13 cellular contexts compared by ENCODE assay signal in the genomic region with DNA sequence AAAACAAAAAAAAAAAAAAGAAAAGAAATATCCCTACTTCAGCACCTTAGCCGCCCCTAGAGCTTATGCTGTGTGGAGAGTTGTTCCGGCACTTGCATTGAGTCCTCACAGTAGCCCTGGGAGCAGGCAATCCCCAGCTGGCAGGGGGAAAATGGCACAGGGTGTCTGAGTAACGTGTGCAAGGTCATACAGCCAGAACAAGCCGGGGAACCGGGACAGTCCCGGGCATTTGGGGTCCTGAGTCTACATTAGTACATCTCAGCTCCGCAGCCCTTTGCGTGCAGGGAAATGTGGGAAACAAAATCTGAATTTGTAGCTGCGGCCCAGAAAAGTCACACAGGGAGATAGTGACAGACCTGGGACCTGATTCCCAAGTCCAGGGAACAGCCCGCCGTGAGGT. TPM values are rescaled to one million over a fixed set of nuclear protein-coding genes. Genes with fewer than 3 reads are reported as not detected.
DNase-seq lines count a peak whose midpoint lies in the region; ATAC-seq, FAIRE-seq and TF ChIP-seq lines count a peak whose summit lies in the region.
"Had no signal": no experiment of that assay in that cellular context is flagged by ENCODE, and none has a peak within 500 bp of the region (broad histone marks: within the 10 kb centered on the region; RNA-seq: fewer than 3 reads in every experiment).

No MANE protein-coding gene starts in this region.

- no peak for TF ChIP-seq POLR2A in heart left ventricle (IDR thresholded peaks at IDR 0.05)

- H3K4me1 ChIP-seq in heart left ventricle = peaks cover 0 to 45% (median 35%) of the 10 kb centered on the region in 12 donors
- peaks cover 10% of the 10 kb centered on the region for H3K4me1 ChIP-seq in astrocyte (ENCODE audit: insufficient read depth, low read length)
- peaks cover 43% of the 10 kb centered on the region for H3K4me1 ChIP-seq in mucosa of stomach (ENCODE audit: control insufficient read depth, insufficient read depth, low read length)
- peaks cover 3% of the 10 kb centered on the region for H3K4me1 ChIP-seq in urinary bladder (ENCODE audit: insufficient read depth)

- peaks cover 36% of the 10 kb centered on the region for H3K79me2 ChIP-seq in astrocyte (ENCODE audit: insufficient read depth, low read length)

- 71 to 77% (median 72%) methylated on average over 11 of the region's 11 CpGs for WGBS in heart left ventricle, 4 donors
- WGBS in urinary bladder = 88% methylated on average over 11 of the region's 11 CpGs

- no peak overlapping the region for H3K4me3 Mint-ChIP-seq in astrocyte (ENCODE audit: unreplicated experiment)

- no peak for ATAC-seq in heart left ventricle
- no peak for ATAC-seq in left cardiac atrium
- ATAC-seq in GM18498 (IDR thresholded peaks at IDR 0.05; ENCODE audit: unreplicated experiment) = no peak

- intact Hi-C loops in heart left ventricle (cut with DNase I) (loop anchor here in 4 of 10 donors (10.0 kb wide), 2 partner anchors 152 to 162 kb away; a partner anchor contains a TSS), left cardiac atrium (cut with DNase I) (loop anchor here in 1 of 2 donors (10.0 kb wide), 1 partner anchor 122 kb away; a partner anchor contains a TSS)

- H3K9me3 ChIP-seq in heart left ventricle (no peaks in the 10 kb centered on the region), astrocyte (ENCODE audit: insufficient read depth, low read depth, low read length) (no peaks in the 10 kb centered on the region), mucosa of stomach (ENCODE audit: control insufficient read depth, low read length) (no peaks in the 10 kb centered on the region)
- H3K9me3 ChIP-seq: BE2C had no signal

- H2AFZ ChIP-seq in astrocyte (ENCODE audit: low read depth, low read length) = no peak overlapping the region
- H2AFZ ChIP-seq: GM23248 had no signal

- H3K27ac ChIP-seq in heart left ventricle (peak overlapping the region; percentile 18 to 91 (median 71)), astrocyte (ENCODE audit: low read depth, low read length) (no peak overlapping the region), urinary bladder (ENCODE audit: low read depth) (peak overlapping the region; percentile 72)
- H3K27ac ChIP-seq: GM23248 had no signal

- peak overlapping the region; percentile 66 for H3K27ac Mint-ChIP-seq in astrocyte (ENCODE audit: unreplicated experiment)

- no peak for FAIRE-seq in astrocyte (lab: Jason Lieb, UNC)

- H3K9me3 Mint-ChIP-seq in astrocyte (ENCODE audit: unreplicated experiment) = no peaks in the 10 kb centered on the region

- no peaks in the 10 kb centered on the region for H3K27me3 Mint-ChIP-seq in astrocyte (ENCODE audit: low read depth, unreplicated experiment)

- no peak for TF ChIP-seq CTCF in heart left ventricle (IDR thresholded peaks at IDR 0.05)
- no peak for TF ChIP-seq CTCF in astrocyte (IDR thresholded peaks at IDR 0.05; ENCODE audit: insufficient read depth, low read depth, low read length)

- H3K27me3 ChIP-seq in heart left ventricle (no peaks in the 10 kb centered on the region), astrocyte (ENCODE audit: insufficient read depth, low read length) (no peaks in the 10 kb centered on the region), mucosa of stomach (ENCODE audit: control insufficient read depth, insufficient read depth, low read length) (no peaks in the 10 kb centered on the region)
- H3K27me3 ChIP-seq: BE2C had no signal

- H3K36me3 ChIP-seq in heart left ventricle (peaks cover 0 to 46% (median 34%) of the 10 kb centered on the region in 9 donors), astrocyte (ENCODE audit: insufficient read depth, low read length) (peaks cover 22% of the 10 kb centered on the region), mucosa of stomach (ENCODE audit: control insufficient read depth, insufficient read depth, low read length) (peaks cover 18% of the 10 kb centered on the region), urinary bladder (ENCODE audit: insufficient read depth) (peaks cover 6% of the 10 kb centered on the region)

- peaks cover 14% of the 10 kb centered on the region for H3K4me1 Mint-ChIP-seq in astrocyte (ENCODE audit: low read depth, unreplicated experiment)

- H3K9ac ChIP-seq in astrocyte (ENCODE audit: low read length) = no peak overlapping the region
- H3K9ac ChIP-seq in mucosa of stomach (ENCODE audit: low read length) = peak overlapping the region; percentile 46
- H3K9ac ChIP-seq: GM23248 had no signal

- H3K4me3 ChIP-seq in heart left ventricle (peak overlapping the region in 4 of 12 donors; percentile 7 to 92 (median 16)), astrocyte (ENCODE audit: insufficient read depth, low read depth, low read length) (no peak overlapping the region), mucosa of stomach (ENCODE audit: low read length) (no peak overlapping the region), urinary bladder (ENCODE audit: low read depth, low read length) (no peak overlapping the region)
- H3K4me3 ChIP-seq: GM23248 had no signal

- DNase-seq in heart left ventricle (no peak), left cardiac atrium (no peak), astrocyte (ENCODE audit: low read depth) (no peak), NCI-H510A (lab: John Stamatoyannopoulos, UW) (no peak), D341Med (ENCODE audit: low spot score) (no peak)
- DNase-seq: BE2C, GM23248, hippocampal formation, IMR-90, NCI-H2081 had no signal

- peaks cover 13% of the 10 kb centered on the region for H3K36me3 Mint-ChIP-seq in astrocyte (ENCODE audit: low read depth, unreplicated experiment)

- H4K20me1 ChIP-seq in astrocyte (ENCODE audit: insufficient read depth, low read length) = peaks cover 31% of the 10 kb centered on the region

- H3K4me2 ChIP-seq in astrocyte (ENCODE audit: low read length) = no peak overlapping the region

RNA-seq across cellular contexts. Expression of a gene that starts 3.4 kb away (rescaled TPM):
- 10 to 100 TPM; 13.9 to 33.4 (median 18.9) TPM for total RNA-seq in heart left ventricle
- polyA plus RNA-seq in heart left ventricle = 10 to 100 TPM; 18.1 to 55.3 TPM
- total RNA-seq in left cardiac atrium = 10 to 100 TPM; 17.6 to 21.6 TPM
- total RNA-seq in astrocyte = 49.4 and 54.8 TPM in 2 replicates
- 8.8 TPM for total RNA-seq in urinary bladder
- polyA plus RNA-seq in urinary bladder = 18.7 TPM

RNA-seq across cellular contexts. Expression of a gene that starts 44.5 kb away (rescaled TPM):
- total RNA-seq in heart left ventricle = 10 to 100 TPM in 2 of 9 donors, 1 to 10 TPM in 7; 4.8 to 33.5 (median 7.8) TPM
- 1 to 10 TPM; 6.1 to 8.9 TPM for polyA plus RNA-seq in heart left ventricle
- total RNA-seq in left cardiac atrium = 10 to 100 TPM in 1 of 2 donors, 1 to 10 TPM in 1; 9.6 to 16.6 TPM
- total RNA-seq in astrocyte = 17.7 and 21.3 TPM in 2 replicates
- total RNA-seq in urinary bladder = 8.2 TPM
- 11.0 TPM for polyA plus RNA-seq in urinary bladder
